Comparison of ENCODE assay signal across 8 cellular contexts in the genomic region with DNA sequence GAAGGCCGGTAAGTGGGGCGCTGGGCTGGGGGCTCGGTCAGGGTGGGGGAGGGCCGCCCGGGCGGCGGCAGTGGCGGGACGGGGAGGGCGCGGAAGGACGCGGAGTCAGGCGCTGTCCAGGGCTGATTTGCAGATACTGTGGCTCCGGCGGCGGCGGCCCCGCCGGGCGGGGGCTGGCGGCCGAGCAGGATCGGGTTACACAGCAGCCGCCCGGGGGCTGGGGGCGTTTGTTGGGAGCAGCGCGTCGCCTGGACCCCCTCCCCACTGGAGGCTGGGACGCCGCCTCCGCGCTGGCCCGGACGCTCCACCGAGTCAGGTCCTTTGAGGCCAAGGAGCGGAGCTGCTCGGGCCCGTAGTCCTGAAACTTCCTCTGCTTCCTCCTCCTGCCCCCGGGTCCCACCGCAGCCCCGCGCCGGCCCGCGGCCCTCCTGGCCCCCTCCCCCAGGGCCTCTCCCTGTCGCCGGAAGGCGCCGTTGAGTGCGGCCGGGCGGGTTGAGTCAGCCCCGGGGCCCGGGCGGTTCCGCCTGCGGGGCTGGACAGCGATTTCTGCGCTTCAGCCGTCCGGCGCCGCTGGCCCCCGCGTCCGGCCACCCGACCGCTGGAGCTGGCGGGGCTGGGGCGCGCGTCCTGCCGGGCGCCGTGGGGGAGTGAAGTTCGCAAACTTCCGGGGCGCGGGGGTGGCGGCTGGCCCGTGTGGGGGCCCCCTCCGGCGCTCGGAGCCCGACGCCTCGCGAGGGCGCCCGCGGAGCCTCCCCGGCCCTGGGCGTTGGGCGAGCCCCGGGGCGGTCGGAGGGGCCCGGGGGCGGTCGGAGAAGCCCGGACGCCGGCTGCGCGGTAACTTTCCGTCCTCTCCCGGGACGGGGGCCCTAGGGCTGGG. TPM values are rescaled to one million over a fixed set of nuclear protein-coding genes. Genes with fewer than 3 reads are reported as not detected.
DNase-seq lines count a peak whose midpoint lies in the region; ATAC-seq and TF ChIP-seq lines count a peak whose summit lies in the region.

No MANE protein-coding gene starts in this region.

- ATAC-seq in GM19455 (IDR thresholded peaks at IDR 0.05; ENCODE audit: unreplicated experiment): peak; percentile 61
- peak; percentile 54 for ATAC-seq in HG03571 (IDR thresholded peaks at IDR 0.05; ENCODE audit: unreplicated experiment)
- peak; percentile 60 for ATAC-seq in sciatic nerve

- intact Hi-C loops in sciatic nerve (cut with DNase I): loop anchor here (2.0 kb wide), 1 partner anchor 136 kb away; no protein-coding TSS in a partner anchor

- peak overlapping the region; percentile 88 for H3K27ac ChIP-seq in C4-2B

- DNase-seq in T-helper 1 cell: peak; percentile 49 to 71 (median 55)
- DNase-seq in anterior cingulate cortex (lab: John Stamatoyannopoulos, UW): peak in 39 of 58 donors; percentile 1 to 74 (median 48)
- DNase-seq in hepatic stellate cell (ENCODE audit: low spot score): peak; percentile 89
- peak; percentile 78 for DNase-seq in sciatic nerve (ENCODE audit: low spot score)
- DNase-seq in NCI-H1105 (lab: John Stamatoyannopoulos, UW): no peak

- peak; percentile 36 for TF ChIP-seq CTCF in C4-2B (conservative IDR thresholded peaks at IDR 0.05)

RNA-seq across cellular contexts. Expression of a gene that starts 0.7 kb away (rescaled TPM):
- 41.7 TPM for total RNA-seq in sciatic nerve
